In the genomic region with DNA sequence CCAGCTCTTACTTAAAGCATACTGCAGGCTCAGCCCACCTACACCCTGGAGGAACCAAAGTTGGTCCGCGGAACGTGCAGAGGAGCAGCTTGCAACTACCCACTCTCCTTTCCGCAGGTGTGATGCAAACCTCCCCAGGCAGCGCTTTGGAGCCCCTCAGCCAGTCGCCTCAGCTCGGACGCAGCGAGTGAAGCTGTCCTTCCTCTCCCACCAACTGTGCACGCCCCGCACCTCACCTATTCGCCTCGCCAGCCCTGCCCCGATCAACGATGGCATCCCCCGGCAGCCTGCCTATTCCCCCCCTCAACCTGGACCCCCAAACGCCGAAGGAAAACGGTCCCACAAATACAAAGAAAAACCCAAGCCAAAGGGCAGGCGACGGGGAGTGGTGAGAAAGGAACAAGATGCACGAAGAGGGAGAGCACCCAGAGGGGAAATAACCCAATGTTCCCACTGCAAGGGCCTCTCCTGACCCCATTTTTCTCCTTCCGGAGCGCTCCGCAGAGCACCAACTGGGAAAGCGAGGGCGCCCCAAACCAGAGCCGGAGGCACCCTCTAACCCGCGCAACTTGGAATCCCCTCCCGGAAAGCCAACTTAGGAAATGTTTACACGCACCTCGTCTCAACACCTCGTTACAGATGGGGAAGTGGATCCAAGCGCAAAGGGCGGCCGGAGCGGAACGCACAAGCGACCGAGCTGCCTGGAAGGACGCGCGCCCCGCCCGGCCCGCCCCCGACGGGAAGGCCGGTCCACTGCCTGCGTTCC, we compare ENCODE assay signal across 8 cellular contexts. TPM values are rescaled to one million over a fixed set of nuclear protein-coding genes. Genes with fewer than 3 reads are reported as not detected.
DNase-seq lines count a peak whose midpoint lies in the region; ATAC-seq, FAIRE-seq and TF ChIP-seq lines count a peak whose summit lies in the region.

No MANE protein-coding gene starts in this region.

- no peaks in the 10 kb centered on the region for H3K27me3 ChIP-seq in BJ (ENCODE audit: control insufficient read depth, insufficient read depth, low read length)

- peaks cover 40% of the 10 kb centered on the region for H3K4me1 Mint-ChIP-seq in activated naive CD8-positive, alpha-beta T cell (ENCODE audit: low read depth)
- H3K4me1 Mint-ChIP-seq in osteocyte (ENCODE audit: unreplicated experiment): peaks cover 41% of the 10 kb centered on the region

- peak overlapping the region; percentile 86 for H3K27ac ChIP-seq in RWPE1

- no peaks in the 10 kb centered on the region for H3K27me3 Mint-ChIP-seq in activated naive CD8-positive, alpha-beta T cell
- H3K27me3 Mint-ChIP-seq in osteocyte (ENCODE audit: unreplicated experiment): no peaks in the 10 kb centered on the region

- POLR2A ChIA-PET in BJ (lab: Charles Lee) (no interaction called here), RWPE1 (lab: Yijun Ruan, JAX; ENCODE audit: low non-redundant PET) (no interaction called here)

- H3K27ac Mint-ChIP-seq in activated naive CD8-positive, alpha-beta T cell: peak overlapping the region; percentile 81
- H3K27ac Mint-ChIP-seq in osteocyte (ENCODE audit: unreplicated experiment): peak overlapping the region; percentile 89

- CTCF ChIA-PET in BJ (lab: Yijun Ruan, JAX): interaction anchor here (1.0 to 2.7 kb wide), 3 partner anchors 22 to 691 kb away, joined by 3 to 10 read pairs (median 9); no protein-coding TSS in a partner anchor
- CTCF ChIA-PET in RWPE1 (lab: Yijun Ruan, JAX): interaction anchor here (1.1 kb wide), 1 partner anchor 26 kb away, joined by 3 read pairs; no protein-coding TSS in a partner anchor

- H3K36me3 ChIP-seq in BJ (ENCODE audit: control insufficient read depth, insufficient read depth, low read length): peaks cover 13% of the 10 kb centered on the region

- TF ChIP-seq CTCF in BJ (IDR thresholded peaks at IDR 0.05; ENCODE audit: insufficient read depth, low read depth, low read length) (no peak), RWPE1 (conservative IDR thresholded peaks at IDR 0.05; ENCODE audit: low read depth) (no peak), osteocyte (IDR thresholded peaks at IDR 0.05) (no peak)

- peak; percentile 37 for ATAC-seq in HG03378 (IDR thresholded peaks at IDR 0.05; ENCODE audit: unreplicated experiment)
- peak; percentile 71 for ATAC-seq in Right ventricle myocardium superior (ENCODE audit: poor library complexity)

- intact Hi-C loops in Right ventricle myocardium superior (cut with DNase I): no loop called here

- H3K4me3 Mint-ChIP-seq in activated naive CD8-positive, alpha-beta T cell: peak overlapping the region; percentile 96
- peak overlapping the region; percentile 94 for H3K4me3 Mint-ChIP-seq in osteocyte (ENCODE audit: unreplicated experiment)

- H3K4me3 ChIP-seq in BJ (ENCODE audit: low read depth, low read length): peak overlapping the region; percentile 60

- peak; percentile 79 for FAIRE-seq in GM19239 (lab: Jason Lieb, UNC)

- DNase-seq in BJ (ENCODE audit: low read depth) (no peak), GM19239 (ENCODE audit: insufficient read length, low spot score) (peak; percentile 12), RWPE1 (ENCODE audit: low spot score) (peak; percentile 14), Right ventricle myocardium superior (peak; percentile 77), osteocyte (ENCODE audit: extremely low spot score, unreplicated experiment) (peak; percentile 85), DMS153 treated with DMSO at 0.1 percent for 48 hours (lab: John Stamatoyannopoulos, UW; ENCODE audit: unreplicated experiment) (no peak)

- H3K36me3 Mint-ChIP-seq in activated naive CD8-positive, alpha-beta T cell: peaks cover 7% of the 10 kb centered on the region
- peaks cover 15% of the 10 kb centered on the region for H3K36me3 Mint-ChIP-seq in osteocyte (ENCODE audit: unreplicated experiment)

- no peaks in the 10 kb centered on the region for H3K9me3 Mint-ChIP-seq in activated naive CD8-positive, alpha-beta T cell (ENCODE audit: low read depth)
- H3K9me3 Mint-ChIP-seq in osteocyte (ENCODE audit: unreplicated experiment): no peaks in the 10 kb centered on the region

RNA-seq across cellular contexts. Expression of a gene that starts 0.7 kb away (rescaled TPM):
- 127 and 131 TPM in 2 replicates for polyA plus RNA-seq in BJ (2011; rRNA removed)
- 33.6 and 55.3 TPM in 2 replicates for polyA minus RNA-seq in BJ (2011; rRNA and poly(A)+ RNA removed)
- 17.6 TPM for total RNA-seq in Right ventricle myocardium superior
- 90.4 and 122 TPM in 2 replicates for total RNA-seq in osteocyte

RNA-seq across cellular contexts. Expression of a gene that starts 0.7 kb away (rescaled TPM):
- 2.4 and 3.0 TPM in 2 replicates for polyA plus RNA-seq in BJ (2011; rRNA removed)
- polyA minus RNA-seq in BJ (2011; rRNA and poly(A)+ RNA removed): 8.2 and 8.5 TPM in 2 replicates
- total RNA-seq in Right ventricle myocardium superior: 2.9 TPM
- 10.0 and 10.3 TPM in 2 replicates for total RNA-seq in osteocyte

RNA-seq across cellular contexts. Expression of a gene that starts 17.5 kb away (rescaled TPM):
- 311 and 376 TPM in 2 replicates for polyA plus RNA-seq in BJ (2011; rRNA removed)
- 79.9 and 81.7 TPM in 2 replicates for polyA minus RNA-seq in BJ (2011; rRNA and poly(A)+ RNA removed)
- total RNA-seq in Right ventricle myocardium superior (80.7 TPM), osteocyte (308 and 332 TPM in 2 replicates)

Comparison
In these comparisons a context has a peak if more than half of its experiments do, and no peak if none do; other contexts are left out.
1. DNase-seq: peak in GM19239 (single experiment), RWPE1 (single experiment), Right ventricle myocardium superior (single experiment) and osteocyte (single experiment); none in BJ (single experiment) and DMS153 treated with DMSO at 0.1 percent for 48 hours (single experiment).